Comparison of ENCODE assay signal across 17 cellular contexts in the genomic region with DNA sequence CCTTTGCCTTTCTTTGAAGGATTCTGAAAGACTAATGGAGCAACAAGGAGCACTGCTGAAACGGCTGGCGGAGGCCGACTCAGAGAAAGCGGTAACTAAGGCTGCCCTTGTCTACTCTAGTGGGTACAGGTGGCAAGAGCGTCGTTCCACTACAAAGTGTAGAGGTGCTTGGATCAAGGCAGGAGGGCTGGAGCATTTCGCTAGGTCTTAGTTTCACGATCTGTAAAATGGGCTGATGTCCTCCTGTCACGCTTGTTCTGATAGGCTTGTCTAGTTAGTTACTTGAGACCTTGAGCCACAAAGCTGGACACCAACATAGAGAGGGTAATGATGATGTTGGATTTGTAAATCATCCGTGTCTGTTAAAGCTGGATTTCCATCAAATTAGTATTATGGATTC. TPM values are rescaled to one million over a fixed set of nuclear protein-coding genes. Genes with fewer than 3 reads are reported as not detected.
DNase-seq lines count a peak whose midpoint lies in the region; ATAC-seq, FAIRE-seq and TF ChIP-seq lines count a peak whose summit lies in the region.
"Had no signal": no experiment of that assay in that cellular context is flagged by ENCODE, and none has a peak within 500 bp of the region (broad histone marks: within the 10 kb centered on the region; RNA-seq: fewer than 3 reads in every experiment).

No MANE protein-coding gene starts in this region.

- no peak for TF ChIP-seq POLR2A in K562 (conservative IDR thresholded peaks at IDR 0.05)

- H3K9me1 ChIP-seq in K562 (ENCODE audit: control insufficient read depth, insufficient read depth, low read length): no peaks in the 10 kb centered on the region

- no peak for DNase-seq in OCI-LY7 (ENCODE audit: low spot score)
- no peak for DNase-seq in K562 (ENCODE audit: extremely low read depth in 1 of 4, low spot score in 3 of 4)
- DNase-seq in kidney: peak; percentile 10
- DNase-seq in NCI-H345 treated with DMSO at 0.1 percent for 48 hours (lab: John Stamatoyannopoulos, UW; ENCODE audit: unreplicated experiment): no peak
- DNase-seq in effector memory CD8-positive, alpha-beta T cell: no peak
- DNase-seq: Calu3; CD4-positive, alpha-beta memory T cell; DND-41; EL; GM23248 had no signal

- H3K9me3 Mint-ChIP-seq in effector memory CD8-positive, alpha-beta T cell: no peaks in the 10 kb centered on the region
- H3K9me3 Mint-ChIP-seq: CD14-positive monocyte; CD4-positive, alpha-beta memory T cell had no signal

- no peak overlapping the region for H3K27ac Mint-ChIP-seq in effector memory CD8-positive, alpha-beta T cell

- 94% methylated on average over 9 of the region's 10 CpGs for WGBS in K562 (ENCODE audit: insufficient coverage, low coverage, missing lambda C conversion rate)

- H3K9ac ChIP-seq in K562 (ENCODE audit: insufficient read depth in 1 of 2, low read depth in 2 of 2, low read length in 2 of 2) (no peak overlapping the region), kidney (ENCODE audit: low read length in 2 of 2) (no peak overlapping the region)
- H3K9ac ChIP-seq: BLaER1, GM23248 had no signal

- H3K9me3 ChIP-seq in OCI-LY7 (ENCODE audit: low read length) (no peaks in the 10 kb centered on the region), K562 (replicated peaks; ENCODE audit: control insufficient read depth, insufficient read depth, low read depth, low read length) (no peaks in the 10 kb centered on the region), kidney (ENCODE audit: control insufficient read depth in 1 of 2, low read length in 2 of 2) (no peaks in the 10 kb centered on the region)
- H3K9me3 ChIP-seq: BLaER1, HAP-1 had no signal

- CTCF ChIA-PET in OCI-LY7 (lab: Charles Lee; ENCODE audit: unreplicated experiment) (no interaction called here), K562 (lab: Yijun Ruan, JAX; ENCODE audit: low intra/inter-chr PET ratio) (no interaction called here)

- POLR2A ChIA-PET in OCI-LY7 (lab: Charles Lee): interaction anchor here (0.5 kb wide), 1 partner anchor 162 kb away, joined by 4 read pairs; no protein-coding TSS in a partner anchor
- POLR2A ChIA-PET in K562 (lab: Yijun Ruan, JAX): interaction anchor here (1.0 to 1.2 kb wide), 3 partner anchors 9 to 23 kb away, joined by 3 to 4 read pairs (median 3); partner anchors contain the start of gene GLE1

- intact Hi-C loops in OCI-LY7 (cut with micrococcal nuclease; ENCODE audit: unreplicated experiment): no loop called here
- intact Hi-C loops in K562 (cut with micrococcal nuclease): no loop called here
- intact Hi-C loops in kidney (cut with DNase I): no loop called here

- H3K4me3 Mint-ChIP-seq in effector memory CD8-positive, alpha-beta T cell: no peak overlapping the region
- H3K4me3 Mint-ChIP-seq: CD14-positive monocyte; CD4-positive, alpha-beta memory T cell had no signal

- H3K4me1 ChIP-seq in OCI-LY7 (ENCODE audit: insufficient read depth, low read length, poor library complexity, severe bottlenecking): no peaks in the 10 kb centered on the region
- H3K4me1 ChIP-seq in K562 (replicated peaks in 1 of 2; ENCODE audit: control insufficient read depth in 2 of 2, insufficient read depth in 2 of 2, low read length in 2 of 2): no peaks in the 10 kb centered on the region
- H3K4me1 ChIP-seq in kidney (ENCODE audit: control insufficient read depth in 1 of 2, insufficient read depth in 1 of 2, low read depth in 1 of 2, low read length in 2 of 2): no peaks in the 10 kb centered on the region
- H3K4me1 ChIP-seq: BLaER1, HAP-1 had no signal

- H3K36me3 ChIP-seq in OCI-LY7 (ENCODE audit: insufficient read depth, low read length) (peaks cover 93% of the 10 kb centered on the region), K562 (ENCODE audit: control insufficient read depth, insufficient read depth, low read length) (peaks cover 87% of the 10 kb centered on the region), kidney (ENCODE audit: control insufficient read depth in 1 of 2, insufficient read depth in 2 of 2, low read length in 2 of 2) (peaks cover 22 to 35% of the 10 kb centered on the region in 2 donors)

- no peak for TF ChIP-seq RAD21 in K562 (CRISPR knock-in tag; conservative IDR thresholded peaks at IDR 0.05 in 1 of 2, IDR thresholded peaks at IDR 0.05 in 1 of 2)

- H3K4me2 ChIP-seq in OCI-LY7 (ENCODE audit: low read length): no peak overlapping the region
- no peak overlapping the region for H3K4me2 ChIP-seq in K562 (ENCODE audit: insufficient read depth, low read length)
- H3K4me2 ChIP-seq: BLaER1 had no signal

- H3K27ac ChIP-seq in OCI-LY7 (ENCODE audit: low read depth, low read length, poor library complexity, severe bottlenecking) (no peak overlapping the region), K562 (ENCODE audit: extremely low read depth, low read depth, low read length) (no peak overlapping the region), kidney (ENCODE audit: low read depth in 2 of 2, low read length in 2 of 2) (no peak overlapping the region)
- H3K27ac ChIP-seq: BLaER1, GM23248 had no signal

- H3K27me3 ChIP-seq in K562 (ENCODE audit: control insufficient read depth in 2 of 2, insufficient read depth in 2 of 2, low read length in 2 of 2): no peaks in the 10 kb centered on the region
- H3K27me3 ChIP-seq: BLaER1 had no signal

- H3K27me3 Mint-ChIP-seq in effector memory CD8-positive, alpha-beta T cell: no peaks in the 10 kb centered on the region
- H3K27me3 Mint-ChIP-seq: CD4-positive, alpha-beta memory T cell had no signal

- peaks cover 49% of the 10 kb centered on the region for H3K36me3 Mint-ChIP-seq in effector memory CD8-positive, alpha-beta T cell (ENCODE audit: insufficient read depth)

- no peak for TF ChIP-seq CTCF in OCI-LY7 (conservative IDR thresholded peaks at IDR 0.05; ENCODE audit: low read length)
- no peak for TF ChIP-seq CTCF in K562 (IDR thresholded peaks at IDR 0.05 in 2 of 3, conservative IDR thresholded peaks at IDR 0.05 in 1 of 3; ENCODE audit: insufficient read depth in 2 of 3, low read depth in 1 of 3, low read length in 3 of 3)
- TF ChIP-seq CTCF in kidney (IDR thresholded peaks at IDR 0.05; ENCODE audit: borderline replicate concordance, extremely low read depth, insufficient read depth): no peak

- no peak overlapping the region for H2AFZ ChIP-seq in OCI-LY7 (ENCODE audit: low read length)
- no peak overlapping the region for H2AFZ ChIP-seq in K562 (ENCODE audit: low read depth, low read length)
- H2AFZ ChIP-seq: GM23248 had no signal

- no peaks in the 10 kb centered on the region for H3K4me1 Mint-ChIP-seq in effector memory CD8-positive, alpha-beta T cell (ENCODE audit: low read depth in 2 of 2)
- H3K4me1 Mint-ChIP-seq: CD14-positive monocyte; CD4-positive, alpha-beta memory T cell had no signal

- H4K20me1 ChIP-seq in OCI-LY7 (ENCODE audit: insufficient read depth, low read length) (no peaks in the 10 kb centered on the region), K562 (replicated peaks; ENCODE audit: control insufficient read depth, insufficient read depth, low read length) (no peaks in the 10 kb centered on the region)
- H4K20me1 ChIP-seq: BLaER1 had no signal

- in situ Hi-C loops in K562 (cut with MboI): no loop called here

- H3K79me2 ChIP-seq in OCI-LY7 (ENCODE audit: insufficient read depth, low read depth, low read length) (no peaks in the 10 kb centered on the region), K562 (ENCODE audit: control insufficient read depth, insufficient read depth, low read length) (no peaks in the 10 kb centered on the region)

- no peak for ATAC-seq in K562
- ATAC-seq in GM18502 (IDR thresholded peaks at IDR 0.05; ENCODE audit: poor library complexity, unreplicated experiment): no peak
- ATAC-seq in effector memory CD8-positive, alpha-beta T cell (replicated peaks): no peak
- ATAC-seq: GM12878 had no signal

- H3K4me3 ChIP-seq in OCI-LY7 (ENCODE audit: low read depth, low read length, poor library complexity, severe bottlenecking) (no peak overlapping the region), K562 (no peak overlapping the region), kidney (ENCODE audit: low read length in 2 of 2) (no peak overlapping the region)
- H3K4me3 ChIP-seq: BLaER1, GM12878, GM23248, HAP-1 had no signal

- no peaks in the 10 kb centered on the region for H3K9me2 ChIP-seq in OCI-LY7 (ENCODE audit: insufficient read depth, low read length)

- TF ChIP-seq EP300 in K562 (IDR thresholded peaks at IDR 0.05; ENCODE audit: low read length): no peak

- FAIRE-seq in K562 (lab: Jason Lieb, UNC) (no peak), kidney (lab: Jason Lieb, UNC) (no peak)
- FAIRE-seq: A204.1, GM12878, GM18507 had no signal

- BruUV-seq in OCI-LY7 (replicated peaks; lab: Mats Ljungman, UMichigan) (TSS peak; percentile 51), K562 (replicated peaks; lab: Mats Ljungman, UMichigan) (no TSS peak)

RNA-seq across cellular contexts. Expression of gene GLE1, which starts 23.0 kb away (rescaled TPM):
- total RNA-seq in OCI-LY7 (2014; rRNA removed; shearing (Covaris generic)): 30.8 and 34.8 TPM in 2 replicates
- total RNA-seq in OCI-LY7 (2022): 43.4 and 45.2 TPM in 2 replicates
- total RNA-seq in K562 (2011; cell fraction: chromatin; rRNA removed; ENCODE audit: low replicate concordance): 19.8 and 21.8 TPM in 2 replicates
- 15.5 and 15.8 TPM in 2 replicates for total RNA-seq in K562 (2011; cell fraction: nucleolus; rRNA removed)
- 16.0 and 16.3 TPM in 2 replicates for total RNA-seq in K562 (2011; cell fraction: nucleoplasm; rRNA removed)
- 37.6 and 39.2 TPM in 2 replicates for total RNA-seq in K562 (2014; rRNA removed)
- total RNA-seq in K562 (2014; rRNA removed; fragmentation: Illumina TruSeq; extraction: Trizol): 37.7 and 40.7 TPM in 2 replicates
- total RNA-seq in K562 (2015; rRNA removed; fragmentation: Illumina TruSeq; extraction: Trizol): 37.6 and 42.7 TPM in 2 replicates
- 35.0 and 37.1 TPM in 2 replicates for total RNA-seq in K562 (2021)
- 39.1 and 44.8 TPM in 2 replicates for polyA plus RNA-seq in K562 (2011; rRNA removed)
- 27.8 and 35.1 TPM in 2 replicates for polyA plus RNA-seq in K562 (2011; cell fraction: cytosol; rRNA removed)
- polyA plus RNA-seq in K562 (2011; cell fraction: nucleus; rRNA removed): 18.9 and 23.2 TPM in 2 replicates
- 28.6 and 41.1 TPM in 2 replicates for polyA plus RNA-seq in K562 (2012)
- 38.5 and 41.8 TPM in 2 replicates for polyA plus RNA-seq in K562 (2014; fragmentation: Illumina TruSeq; extraction: Trizol)
- 10 to 100 TPM; 15.9 to 19.8 TPM for polyA plus RNA-seq in K562 (2014; fragmentation: Nextera tagmentation; extraction: Ambion mirVana)
- 28.8 and 32.5 TPM in 2 replicates for polyA plus RNA-seq in K562 (2014; rRNA removed)
- 64.0 and 69.3 TPM in 2 replicates for polyA minus RNA-seq in K562 (2011; rRNA and poly(A)+ RNA removed)
- 29.9 and 37.6 TPM in 2 replicates for polyA minus RNA-seq in K562 (2011; cell fraction: cytosol; rRNA and poly(A)+ RNA removed)
- polyA minus RNA-seq in K562 (2011; cell fraction: nucleus; rRNA and poly(A)+ RNA removed): 6.7 and 13.0 TPM in 2 replicates
- 22.8 TPM for total RNA-seq in kidney
- polyA plus RNA-seq in kidney (ENCODE audit: insufficient read depth, low read depth, low replicate concordance): 15.6 TPM

RNA-seq across cellular contexts. Expression of gene ODF2, which starts 25.8 kb away (rescaled TPM):
- total RNA-seq in OCI-LY7 (2014; rRNA removed; shearing (Covaris generic)): 84.4 and 94.3 TPM in 2 replicates
- total RNA-seq in OCI-LY7 (2022) (93.1 and 94.1 TPM in 2 replicates), K562 (2014; rRNA removed) (73.7 and 76.5 TPM in 2 replicates), K562 (2014; rRNA removed; fragmentation: Illumina TruSeq; extraction: Trizol) (54.1 and 56.9 TPM in 2 replicates), K562 (2015; rRNA removed; fragmentation: Illumina TruSeq; extraction: Trizol) (70.1 and 71.3 TPM in 2 replicates), K562 (2021) (61.9 and 71.6 TPM in 2 replicates), kidney (23.6 TPM)
- 159 and 215 TPM in 2 replicates for total RNA-seq in K562 (2011; cell fraction: chromatin; rRNA removed; ENCODE audit: low replicate concordance)
- total RNA-seq in K562 (2011; cell fraction: nucleolus; rRNA removed): 89.5 and 89.9 TPM in 2 replicates
- total RNA-seq in K562 (2011; cell fraction: nucleoplasm; rRNA removed): 111 and 132 TPM in 2 replicates
- polyA plus RNA-seq in K562 (2011; rRNA removed) (23.1 and 33.2 TPM in 2 replicates), K562 (2014; fragmentation: Illumina TruSeq; extraction: Trizol) (79.3 and 83.2 TPM in 2 replicates), K562 (2014; fragmentation: Nextera tagmentation; extraction: Ambion mirVana) (10 to 100 TPM; 16.5 to 69.7 TPM), K562 (2014; rRNA removed) (46.7 and 52.3 TPM in 2 replicates), kidney (ENCODE audit: insufficient read depth, low read depth, low replicate concordance) (10.6 TPM)
- polyA plus RNA-seq in K562 (2011; cell fraction: cytosol; rRNA removed): 16.3 and 20.6 TPM in 2 replicates
- polyA plus RNA-seq in K562 (2011; cell fraction: nucleus; rRNA removed): 243 and 275 TPM in 2 replicates
- polyA plus RNA-seq in K562 (2012): 63.5 and 64.9 TPM in 2 replicates
- polyA minus RNA-seq in K562 (2011; rRNA and poly(A)+ RNA removed): 21.7 and 24.7 TPM in 2 replicates
- polyA minus RNA-seq in K562 (2011; cell fraction: cytosol; rRNA and poly(A)+ RNA removed): 20.7 and 23.0 TPM in 2 replicates
- polyA minus RNA-seq in K562 (2011; cell fraction: nucleus; rRNA and poly(A)+ RNA removed): 25.8 and 37.1 TPM in 2 replicates
